In the genomic region with DNA sequence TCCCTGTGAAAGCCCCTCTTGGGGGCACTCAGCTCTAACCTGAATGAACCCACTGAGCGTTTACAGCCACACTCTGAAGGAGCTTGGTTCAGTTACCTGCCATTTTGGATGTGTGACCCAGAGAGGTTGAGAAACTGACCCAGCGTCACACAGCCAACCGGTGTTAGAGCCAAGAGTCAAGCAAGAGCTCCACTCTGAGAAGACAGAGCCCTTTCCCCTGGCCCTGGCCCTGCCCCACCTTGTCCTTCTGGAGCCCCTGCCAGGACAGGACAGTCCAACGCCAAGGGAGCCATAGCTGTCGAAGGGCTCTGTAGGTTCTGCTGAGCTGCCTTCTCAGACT, we compare ENCODE assay signal across 24 cellular contexts. TPM values are rescaled to one million over a fixed set of nuclear protein-coding genes. Genes with fewer than 3 reads are reported as not detected.
"Had no signal": no experiment of that assay in that cellular context is flagged by ENCODE, and none has a peak within 500 bp of the region (broad histone marks: within the 10 kb centered on the region; RNA-seq: fewer than 3 reads in every experiment).

No MANE protein-coding gene starts in this region.

- H3K9me3 Mint-ChIP-seq: central memory CD8-positive, alpha-beta T cell had no signal

- H3K36me3 Mint-ChIP-seq: activated naive CD4-positive, alpha-beta T cell treated with anti-CD3 and anti-CD28 coated beads, Interleukin-2, amount 50 U/mL, for 24 hours had no signal

- H3K27ac Mint-ChIP-seq: activated B cell treated with CpG ODN at 0.5 μM for 24 hours; activated CD4-positive, alpha-beta memory T cell treated with anti-CD3 and anti-CD28 coated beads, Interleukin-2, amount 10 ng/mL, durations not matched to agents 7 days and 5 days; activated CD4-positive, alpha-beta T cell treated with anti-CD3 and anti-CD28 coated beads, Interleukin-2, amount 10 ng/mL, durations not matched to agents 7 days and 5 days; activated naive CD4-positive, alpha-beta T cell treated with anti-CD3 and anti-CD28 coated beads, Interleukin-2, amount 50 U/mL, for 24 hours; activated T-helper 2 cell treated with anti-CD3 and anti-CD28 coated beads, Interferon-gamma antibody, Interleukin-2, Interleukin-4, amounts not matched to agents 10 μg/mL and 5 μg/mL and 100 μg/mL, durations not matched to agents 14 hours and 24 hours and 36 hours had no signal

- H3K4me3 Mint-ChIP-seq: activated B cell treated with CpG ODN at 0.5 μM for 24 hours; activated CD4-positive, alpha-beta memory T cell treated with anti-CD3 and anti-CD28 coated beads, Interleukin-2, amount 10 ng/mL, durations not matched to agents 7 days and 5 days; activated CD4-positive, alpha-beta T cell treated with anti-CD3 and anti-CD28 coated beads, Interleukin-2, amount 10 ng/mL, durations not matched to agents 7 days and 5 days; activated naive CD4-positive, alpha-beta T cell treated with anti-CD3 and anti-CD28 coated beads, Interleukin-2, amount 50 U/mL, for 24 hours; central memory CD8-positive, alpha-beta T cell had no signal

- DNase-seq: activated B cell treated with CpG ODN at 0.5 μM for 24 hours; activated CD4-positive, alpha-beta memory T cell treated with anti-CD3 and anti-CD28 coated beads, Interleukin-2, amount 10 ng/mL, durations not matched to agents 7 days and 5 days; activated CD4-positive, alpha-beta T cell treated with anti-CD3 and anti-CD28 coated beads, Interleukin-2, amount 10 ng/mL, durations not matched to agents 7 days and 5 days; activated naive CD4-positive, alpha-beta T cell; activated T-cell treated with anti-CD3 and anti-CD28 coated beads for 4 hours; activated T-cell treated with anti-CD3 and anti-CD28 coated beads, Interleukin-2, amount 50 U/mL, for 48 hours; body of pancreas; Kasumi-1; NCI-H1092; NCI-H1694; NCI-H2029; NCI-H2107; NCI-H2171 treated with DMSO at 0.1 percent for 48 hours; NCI-H226; NCI-H82; SIG-M5; T-helper 2 cell; T1000 had no signal

- H3K27ac ChIP-seq: ascending aorta, body of pancreas had no signal

- FAIRE-seq: bronchial epithelial cell, TTC549 had no signal

- H3K4me1 Mint-ChIP-seq: activated B cell treated with CpG ODN at 0.5 μM for 24 hours; activated naive CD4-positive, alpha-beta T cell treated with anti-CD3 and anti-CD28 coated beads, Interleukin-2, amount 50 U/mL, for 24 hours had no signal

RNA-seq across cellular contexts. Expression of a gene that starts 20.0 kb away (rescaled TPM):
- total RNA-seq: activated B cell treated with CpG ODN at 0.5 μM for 24 hours; activated CD4-positive, alpha-beta memory T cell treated with anti-CD3 and anti-CD28 coated beads, Interleukin-2, amount 10 ng/mL, durations not matched to agents 7 days and 5 days; activated CD4-positive, alpha-beta T cell treated with anti-CD3 and anti-CD28 coated beads, Interleukin-2, amount 10 ng/mL, durations not matched to agents 7 days and 5 days; activated T-helper 2 cell treated with anti-CD3 and anti-CD28 coated beads, Interferon-gamma antibody, Interleukin-2, Interleukin-4, amounts not matched to agents 10 μg/mL and 5 μg/mL and 100 μg/mL, durations not matched to agents 14 hours and 24 hours and 36 hours had no signal
